In genomic region chr9:6302417-6302816, GRCh38 we compare ENCODE assay signal across 26 cellular contexts. TPM values are rescaled to one million over a fixed set of nuclear protein-coding genes. Genes with fewer than 3 reads are reported as not detected.
A peak's percentile ranks its signal among the peaks of the same experiment; 100 is the strongest.
DNase-seq lines count a peak whose midpoint lies in the region; ATAC-seq and TF ChIP-seq lines count a peak whose summit lies in the region.
"Had no signal": no experiment of that assay in that cellular context is flagged by ENCODE, and none has a peak within 500 bp of the region (broad histone marks: within the 10 kb centered on the region; RNA-seq: fewer than 3 reads in every experiment).

No MANE protein-coding gene starts in this region.

- H2BK20ac ChIP-seq in IMR-90 (ENCODE audit: low read depth, low read length), result no peak overlapping the region

- H3K4me3 Mint-ChIP-seq in Calu3 (ENCODE audit: low read depth, unreplicated experiment), result no peak overlapping the region
- H3K4me3 Mint-ChIP-seq: effector memory CD8-positive, alpha-beta T cell; mesothelial cell of epicardium; nephron progenitor cell had no signal

- H2BK15ac ChIP-seq in IMR-90 (ENCODE audit: low read depth, low read length), result no peak overlapping the region

- no peaks in the 10 kb centered on the region for H3K36me3 Mint-ChIP-seq in Calu3 (ENCODE audit: insufficient read depth, unreplicated experiment)
- H3K36me3 Mint-ChIP-seq: mesothelial cell of epicardium had no signal

- no peak overlapping the region for H2AK5ac ChIP-seq in IMR-90 (ENCODE audit: low read depth, low read length)

- intact Hi-C loops in Calu3 (cut with micrococcal nuclease; ENCODE audit: unreplicated experiment) (loop anchor here (5.0 to 10.0 kb wide), 2 partner anchors 78 to 150 kb away; no protein-coding TSS in a partner anchor), IMR-90 (cut with micrococcal nuclease) (loop anchor here (10.0 kb wide), 1 partner anchor 508 kb away; no protein-coding TSS in a partner anchor), body of pancreas (cut with DNase I) (loop anchor here (10.0 kb wide), 1 partner anchor 418 kb away; no protein-coding TSS in a partner anchor)

- H3K27ac ChIP-seq in IMR-90 (ENCODE audit: insufficient read depth, low read length) (no peak overlapping the region), body of pancreas (no peak overlapping the region)
- H3K27ac ChIP-seq: C4-2B, VCaP had no signal

- DNase-seq in Calu3, result peak; percentile 22
- DNase-seq in IMR-90, result peak; percentile 4
- peak; percentile 22 to 35 for DNase-seq in cardiac fibroblast (ENCODE audit: low read depth in 2 of 2)
- peak; percentile 19 for DNase-seq in kidney epithelial cell (ENCODE audit: low read depth)
- DNase-seq in body of pancreas, result no peak
- no peak for DNase-seq in epidermal melanocyte (ENCODE audit: insufficient read length, low spot score)
- DNase-seq in G401 (ENCODE audit: low spot score), result no peak
- DNase-seq: activated CD4-positive, alpha-beta T cell treated with anti-CD3 and anti-CD28 coated beads, Interleukin-2, amount 50 U/mL, for 4 hours; activated naive CD4-positive, alpha-beta T cell; effector memory CD8-positive, alpha-beta T cell; H7; NCI-H2029 treated with DMSO at 0.1 percent for 48 hours; NCI-H510A treated with DMSO at 0.1 percent for 48 hours; nephron progenitor cell; Right ventricle myocardium superior; substantia nigra; T-helper 1 cell had no signal

- no peak overlapping the region for H4K8ac ChIP-seq in IMR-90 (ENCODE audit: low read depth in 2 of 2, low read length in 2 of 2)

- H4K5ac ChIP-seq in IMR-90 (ENCODE audit: low read depth, low read length), result no peak overlapping the region

- no peak overlapping the region for H3K4me2 ChIP-seq in IMR-90 (ENCODE audit: low read depth, low read length)
- H3K4me2 ChIP-seq: smooth muscle cell had no signal

- H3K18ac ChIP-seq in IMR-90 (ENCODE audit: low read depth, low read length), result no peak overlapping the region

- H3K9ac ChIP-seq in IMR-90 (ENCODE audit: low read depth, low read length), result no peak overlapping the region

- H2BK120ac ChIP-seq in IMR-90 (ENCODE audit: low read depth, low read length), result no peak overlapping the region

- no peaks in the 10 kb centered on the region for H3K36me3 ChIP-seq in IMR-90 (ENCODE audit: control insufficient read depth, insufficient read depth, low read length)
- no peaks in the 10 kb centered on the region for H3K36me3 ChIP-seq in kidney epithelial cell (ENCODE audit: control insufficient read depth, insufficient read depth, low read length)
- H3K36me3 ChIP-seq in body of pancreas (replicated peaks in 1 of 2; ENCODE audit: insufficient read depth in 1 of 2, low read depth in 2 of 2), result no peaks in the 10 kb centered on the region

- CTCF ChIA-PET in Calu3 (lab: Charles Lee), result no interaction called here
- CTCF ChIA-PET in IMR-90 (lab: Yijun Ruan, JAX), result no interaction called here

- H3K9me3 ChIP-seq in IMR-90 (ENCODE audit: control insufficient read depth, insufficient read depth, low read length), result no peaks in the 10 kb centered on the region
- H3K9me3 ChIP-seq in body of pancreas, result no peaks in the 10 kb centered on the region

- H3K56ac ChIP-seq in IMR-90 (ENCODE audit: extremely low read depth, insufficient read depth, low read length), result no peak overlapping the region

- H2BK5ac ChIP-seq in IMR-90 (ENCODE audit: low read depth, low read length, poor library complexity, severe bottlenecking), result no peak overlapping the region

- no peak overlapping the region for H3K27ac Mint-ChIP-seq in Calu3 (ENCODE audit: unreplicated experiment)
- H3K27ac Mint-ChIP-seq: effector memory CD8-positive, alpha-beta T cell; mesothelial cell of epicardium; nephron progenitor cell; progenitor cell of endocrine pancreas had no signal

- TF ChIP-seq RAD21 in IMR-90 (IDR thresholded peaks at IDR 0.05; ENCODE audit: low read length), result no peak

- H3K4me1 Mint-ChIP-seq in Calu3 (ENCODE audit: low read depth, unreplicated experiment), result peaks cover 8% of the 10 kb centered on the region
- H3K4me1 Mint-ChIP-seq: nephron progenitor cell had no signal

- no peaks in the 10 kb centered on the region for H3K9me1 ChIP-seq in IMR-90 (ENCODE audit: insufficient read depth, low read length)

- TF ChIP-seq CTCF in Calu3 (IDR thresholded peaks at IDR 0.05; ENCODE audit: unreplicated experiment) (no peak), IMR-90 (conservative IDR thresholded peaks at IDR 0.05; ENCODE audit: low read depth, low read length) (no peak), cardiac fibroblast (IDR thresholded peaks at IDR 0.05; ENCODE audit: low read depth, low read length) (no peak), kidney epithelial cell (IDR thresholded peaks at IDR 0.05; ENCODE audit: insufficient read depth, low read length, poor library complexity, severe bottlenecking) (no peak), body of pancreas (IDR thresholded peaks at IDR 0.05) (no peak)

- H3K14ac ChIP-seq in IMR-90 (replicated peaks; ENCODE audit: low read depth, low read length), result no peak overlapping the region

- H3K4me3 ChIP-seq in IMR-90 (ENCODE audit: insufficient read depth, low read depth, low read length) (no peak overlapping the region), cardiac fibroblast (replicated peaks in 1 of 2; ENCODE audit: low read depth in 2 of 2, low read length in 2 of 2) (no peak overlapping the region), kidney epithelial cell (ENCODE audit: low read depth, low read length) (no peak overlapping the region), body of pancreas (no peak overlapping the region)
- H3K4me3 ChIP-seq: K562, smooth muscle cell had no signal

- no peaks in the 10 kb centered on the region for H3K79me1 ChIP-seq in IMR-90 (ENCODE audit: low read depth in 1 of 2, low read length in 2 of 2)

- H2AK9ac ChIP-seq in IMR-90 (replicated peaks; ENCODE audit: low read depth, low read length, poor library complexity), result no peak overlapping the region

- no peak overlapping the region for H3K23ac ChIP-seq in IMR-90 (ENCODE audit: low read depth, low read length)

- BruUV-seq in Calu3 (replicated peaks; lab: Mats Ljungman, UMichigan) (no TSS peak), IMR-90 (replicated peaks; lab: Mats Ljungman, UMichigan) (no TSS peak)

- H3K27me3 ChIP-seq in IMR-90 (ENCODE audit: control insufficient read depth, insufficient read depth, low read length) (peaks cover 2% of the 10 kb centered on the region; the same call in 1 of the 2 replicates), kidney epithelial cell (ENCODE audit: control insufficient read depth, insufficient read depth, low read length) (no peaks in the 10 kb centered on the region), body of pancreas (no peaks in the 10 kb centered on the region)

- H3K9me3 Mint-ChIP-seq in Calu3 (ENCODE audit: low read depth, unreplicated experiment), result peaks cover 5% of the 10 kb centered on the region
- H3K9me3 Mint-ChIP-seq: effector memory CD8-positive, alpha-beta T cell; mesothelial cell of epicardium; nephron progenitor cell had no signal

- in situ Hi-C loops in IMR-90 (cut with MboI; ENCODE audit: low sequenced_read_pairs), result loop anchor here (10.0 kb wide), 1 partner anchor 418 kb away; no protein-coding TSS in a partner anchor
- in situ Hi-C loops in G401 (cut with HindIII; ENCODE audit: low sequenced_read_pairs), result no loop called here

- H2AFZ ChIP-seq in IMR-90 (replicated peaks; ENCODE audit: low read length, poor library complexity), result no peak overlapping the region

- POLR2A ChIA-PET in IMR-90 (lab: Charles Lee; ENCODE audit: unreplicated experiment), result no interaction called here

- TF ChIP-seq POLR2A in IMR-90 (IDR thresholded peaks at IDR 0.05; ENCODE audit: low read depth, low read length) (no peak), body of pancreas (IDR thresholded peaks at IDR 0.05) (no peak)

- no peaks in the 10 kb centered on the region for H3K27me3 Mint-ChIP-seq in Calu3 (ENCODE audit: unreplicated experiment)
- H3K27me3 Mint-ChIP-seq: progenitor cell of endocrine pancreas had no signal

- dilution Hi-C loops in IMR-90 (cut with HindIII; ENCODE audit: low sequenced_read_pairs, unreplicated experiment), result no loop called here

- no peak overlapping the region for H4K91ac ChIP-seq in IMR-90 (ENCODE audit: insufficient read depth, low read depth, low read length)

- ATAC-seq in IMR-90 (ENCODE audit: low read depth), result peak; percentile 17; the same call in 1 of the 2 replicates
- ATAC-seq in body of pancreas, result no peak
- ATAC-seq in HG03039 (IDR thresholded peaks at IDR 0.05; ENCODE audit: unreplicated experiment), result no peak
- ATAC-seq: effector memory CD8-positive, alpha-beta T cell; K562 had no signal

- H3K4me1 ChIP-seq in IMR-90 (ENCODE audit: control insufficient read depth, insufficient read depth, low read length), result no peaks in the 10 kb centered on the region
- H3K4me1 ChIP-seq in body of pancreas, result no peaks in the 10 kb centered on the region

- H3K4ac ChIP-seq in IMR-90 (ENCODE audit: low read depth, low read length), result no peak overlapping the region

- H4K20me1 ChIP-seq in IMR-90 (ENCODE audit: insufficient read depth, low read length), result no peaks in the 10 kb centered on the region

TF ChIP-seq in IMR-90, 13 proteins besides CTCF, POLR2A, EP300 and RAD21 (continues in another document):
- TF ChIP-seq ELK1 (IDR thresholded peaks at IDR 0.05; ENCODE audit: borderline replicate concordance, low read depth, low read length) (no peak), CEBPB (IDR thresholded peaks at IDR 0.05; ENCODE audit: low read depth, low read length) (no peak), RFX5 (IDR thresholded peaks at IDR 0.05; ENCODE audit: low read depth, low read length) (no peak), MAFK (IDR thresholded peaks at IDR 0.05; ENCODE audit: low read depth, low read length) (no peak), CHD1 (IDR thresholded peaks at IDR 0.05; ENCODE audit: low read depth, low read length) (no peak), BHLHE40 (IDR thresholded peaks at IDR 0.05; ENCODE audit: low read depth, low read length) (no peak)

RNA-seq across cellular contexts. Expression of gene TPD52L3, which starts 25.8 kb away (rescaled TPM):
- not detected in 2 replicates for total RNA-seq in Calu3 (2022)
- total RNA-seq in IMR-90 (2012; rRNA removed), result not detected in 2 replicates
- polyA plus RNA-seq in IMR-90 (2012; rRNA removed), result not detected in 2 replicates
- polyA plus RNA-seq in IMR-90 (2012; cell fraction: cytosol; rRNA removed), result not detected in 2 replicates
- polyA plus RNA-seq in IMR-90 (2012; cell fraction: nucleus; rRNA removed; ENCODE audit: low replicate concordance), result not detected in 2 replicates
- total RNA-seq in kidney epithelial cell, result not detected in 2 replicates
- total RNA-seq in body of pancreas, result not detected
- total RNA-seq in G401 (2014; rRNA removed; shearing (Covaris generic)), result not detected in 2 replicates
- total RNA-seq: A673, cerebellum, H7, K562, mesothelial cell of epicardium, progenitor cell of endocrine pancreas, Right ventricle myocardium superior, smooth muscle cell had no signal
- polyA plus RNA-seq: K562, smooth muscle cell had no signal

Comparison
In these comparisons a context has a peak if more than half of its experiments do, and no peak if none do; other contexts are left out.
1. DNase-seq: peak in Calu3 (single experiment), IMR-90 (single experiment), cardiac fibroblast (2 of 2) and kidney epithelial cell (single experiment); none in body of pancreas (0 of 4), epidermal melanocyte (single experiment) and G401 (single experiment).